ENCODE assay signal across 35 cellular contexts in genomic region chr17:72832306-72832705, GRCh38.
DNase-seq lines count a peak whose midpoint lies in the region; ATAC-seq, FAIRE-seq and TF ChIP-seq lines count a peak whose summit lies in the region.
"Had no signal": no experiment of that assay in that cellular context is flagged by ENCODE, and none has a peak within 500 bp of the region (broad histone marks: within the 10 kb centered on the region; RNA-seq: fewer than 3 reads in every experiment).

No MANE protein-coding gene starts in this region.

- no peak overlapping the region for H2AFZ ChIP-seq in K562 (ENCODE audit: low read depth, low read length)

- H4K20me1 ChIP-seq in K562 (replicated peaks; ENCODE audit: control insufficient read depth, insufficient read depth, low read length), result no peaks in the 10 kb centered on the region
- H4K20me1 ChIP-seq: BLaER1; BLaER1 treated with 17β-estradiol and CSF1 and Interleukin-3, amounts not matched to agents 10 nM and 100 nM had no signal

- H3K9me3 ChIP-seq in K562 (replicated peaks; ENCODE audit: control insufficient read depth, insufficient read depth, low read depth, low read length), result no peaks in the 10 kb centered on the region
- H3K9me3 ChIP-seq: A549, BE2C, Caco-2 had no signal

- no peaks in the 10 kb centered on the region; the same call in 2 of the 3 replicates for H3K36me3 ChIP-seq in K562 (ENCODE audit: control insufficient read depth, insufficient read depth, low read length)
- H3K36me3 ChIP-seq: BE2C had no signal

- CTCF ChIA-PET in K562 (lab: Yijun Ruan, JAX; ENCODE audit: low intra/inter-chr PET ratio), result no interaction called here

- no peaks in the 10 kb centered on the region for H3K27me3 Mint-ChIP-seq in stimulated activated naive B cell treated with anti-CD40 and anti-IgM and Interleukin-4, amounts not matched to agents 10 μg/mL and 1 μg/mL and 100 μg/mL, for 72 hours
- H3K27me3 Mint-ChIP-seq: B cell; CD4-positive, alpha-beta memory T cell; CD4-positive, alpha-beta T cell; CD4-positive, CD25-positive, alpha-beta regulatory T cell; CD8-positive, alpha-beta memory T cell had no signal

- no peak for TF ChIP-seq EP300 in K562 (IDR thresholded peaks at IDR 0.05; ENCODE audit: low read length)

- no peaks in the 10 kb centered on the region for H3K9me1 ChIP-seq in K562 (ENCODE audit: control insufficient read depth, insufficient read depth, low read length)

- no peak overlapping the region for H3K4me2 ChIP-seq in K562 (ENCODE audit: insufficient read depth, low read length)
- H3K4me2 ChIP-seq: A549; BLaER1; BLaER1 treated with 17β-estradiol and CSF1 and Interleukin-3, amounts not matched to agents 10 nM and 100 nM had no signal

- no peaks in the 10 kb centered on the region; a peak in 2 of 5 replicates for H3K4me1 ChIP-seq in K562 (replicated peaks in 1 of 2; ENCODE audit: control insufficient read depth in 2 of 2, insufficient read depth in 2 of 2, low read length in 2 of 2)
- H3K4me1 ChIP-seq: A549, BE2C, BLaER1, Caco-2 had no signal

- no peak overlapping the region for H3K9ac ChIP-seq in K562 (ENCODE audit: insufficient read depth in 1 of 2, low read depth in 2 of 2, low read length in 2 of 2)
- H3K9ac ChIP-seq: BLaER1; BLaER1 treated with 17β-estradiol and CSF1 and Interleukin-3, amounts not matched to agents 10 nM and 100 nM had no signal

- peaks cover 39 to 72% of the 10 kb centered on the region in 2 donors for H3K36me3 Mint-ChIP-seq in stimulated activated naive B cell treated with anti-CD40 and anti-IgM and Interleukin-4, amounts not matched to agents 10 μg/mL and 1 μg/mL and 100 μg/mL, for 72 hours

- no peaks in the 10 kb centered on the region for H3K27me3 ChIP-seq in K562 (ENCODE audit: control insufficient read depth in 2 of 2, insufficient read depth in 2 of 2, low read length in 2 of 2)
- H3K27me3 ChIP-seq: BE2C; BLaER1; BLaER1 treated with 17β-estradiol and CSF1 and Interleukin-3, amounts not matched to agents 10 nM and 100 nM had no signal

- H3K27ac ChIP-seq in K562 (ENCODE audit: extremely low read depth, low read depth, low read length) (no peak overlapping the region), caudate nucleus (ENCODE audit: low read depth, low read length) (peak overlapping the region; percentile 14)
- H3K27ac ChIP-seq: 22Rv1; A549; BLaER1; BLaER1 treated with 17β-estradiol and CSF1 and Interleukin-3, amounts not matched to agents 10 nM and 100 nM; C4-2B had no signal

- BruUV-seq in K562 (replicated peaks; lab: Mats Ljungman, UMichigan), result no TSS peak

- no peak for TF ChIP-seq RAD21 in K562 (CRISPR knock-in tag; conservative IDR thresholded peaks at IDR 0.05 in 1 of 2, IDR thresholded peaks at IDR 0.05 in 1 of 2)

- intact Hi-C loops in K562 (cut with micrococcal nuclease), result no loop called here

- TF ChIP-seq CTCF in K562 (IDR thresholded peaks at IDR 0.05 in 2 of 3, conservative IDR thresholded peaks at IDR 0.05 in 1 of 3; ENCODE audit: insufficient read depth in 2 of 3, low read depth in 1 of 3, low read length in 3 of 3), result no peak
- TF ChIP-seq CTCF in GM20000 (IDR thresholded peaks at IDR 0.05; ENCODE audit: extremely low read depth, missing control alignments), result no peak

- H3K27ac Mint-ChIP-seq in stimulated activated naive B cell treated with anti-CD40 and anti-IgM and Interleukin-4, amounts not matched to agents 10 μg/mL and 1 μg/mL and 100 μg/mL, for 72 hours, result no peak overlapping the region
- H3K27ac Mint-ChIP-seq: B cell; CD4-positive, alpha-beta memory T cell; CD4-positive, alpha-beta T cell; CD4-positive, CD25-positive, alpha-beta regulatory T cell; CD8-positive, alpha-beta memory T cell; CD8-positive, alpha-beta T cell had no signal

- DNase-seq in K562 (ENCODE audit: extremely low read depth in 1 of 4, low spot score in 3 of 4) (no peak), caudate nucleus (lab: John Stamatoyannopoulos, UW) (peak in 9 of 61 donors; percentile 7 to 78 (median 21)), putamen (ENCODE audit: low spot score) (peak; percentile 66), GM20000 (ENCODE audit: low spot score) (no peak)
- no peak for DNase-seq in stimulated activated naive B cell treated with anti-CD40 and anti-IgM and Interleukin-4, amounts not matched to agents 10 μg/mL and 1 μg/mL and 100 μg/mL, for 72 hours
- DNase-seq: 8988T; ACHN; AML-193; BE2C; C1 segment of cervical spinal cord; Caco-2; Calu3; CD4-positive, alpha-beta memory T cell; CD4-positive, alpha-beta T cell; CD4-positive, CD25-positive, alpha-beta regulatory T cell; CD8-positive, alpha-beta memory T cell; CD8-positive, alpha-beta T cell; COR-L47; DMS 273 treated with DMSO at 0.1 percent for 48 hours; DMS153; DMS53; DMS79; DMS79 treated with DMSO at 0.1 percent for 48 hours; DND-41; EL had no signal

- H3K79me2 ChIP-seq in K562 (ENCODE audit: control insufficient read depth, insufficient read depth, low read length), result no peaks in the 10 kb centered on the region

- H3K4me3 ChIP-seq in K562, result no peak overlapping the region
- H3K4me3 ChIP-seq: A549; BLaER1; BLaER1 treated with 17β-estradiol and CSF1 and Interleukin-3, amounts not matched to agents 10 nM and 100 nM had no signal

- POLR2A ChIA-PET in K562 (lab: Yijun Ruan, JAX), result interaction anchor here (1.2 kb wide), 1 partner anchor 20 kb away, joined by 4 read pairs; no protein-coding TSS in a partner anchor

- TF ChIP-seq POLR2A in K562 (conservative IDR thresholded peaks at IDR 0.05), result no peak

- peaks cover 0 to 2% of the 10 kb centered on the region in 2 donors for H3K4me1 Mint-ChIP-seq in stimulated activated naive B cell treated with anti-CD40 and anti-IgM and Interleukin-4, amounts not matched to agents 10 μg/mL and 1 μg/mL and 100 μg/mL, for 72 hours
- H3K4me1 Mint-ChIP-seq: B cell; CD4-positive, CD25-positive, alpha-beta regulatory T cell; CD8-positive, alpha-beta memory T cell had no signal

- H3K9me3 Mint-ChIP-seq in stimulated activated naive B cell treated with anti-CD40 and anti-IgM and Interleukin-4, amounts not matched to agents 10 μg/mL and 1 μg/mL and 100 μg/mL, for 72 hours, result peaks cover 0 to 10% of the 10 kb centered on the region in 2 donors
- H3K9me3 Mint-ChIP-seq: CD4-positive, alpha-beta T cell had no signal

- WGBS in K562 (ENCODE audit: insufficient coverage, low coverage, missing lambda C conversion rate), result 25% methylated on average over 6 of the region's 6 CpGs

- ATAC-seq in K562 (no peak), GM19023 (IDR thresholded peaks at IDR 0.05; ENCODE audit: unreplicated experiment) (no peak)
- ATAC-seq in stimulated activated naive B cell treated with anti-CD40 and anti-IgM and Interleukin-4, amounts not matched to agents 10 μg/mL and 1 μg/mL and 100 μg/mL, for 72 hours (replicated peaks), result no peak
- ATAC-seq: A549; CD8-positive, alpha-beta T cell had no signal

- in situ Hi-C loops in K562 (cut with MboI), result no loop called here

- no peak overlapping the region for H3K4me3 Mint-ChIP-seq in stimulated activated naive B cell treated with anti-CD40 and anti-IgM and Interleukin-4, amounts not matched to agents 10 μg/mL and 1 μg/mL and 100 μg/mL, for 72 hours
- H3K4me3 Mint-ChIP-seq: B cell; CD14-positive monocyte; CD4-positive, alpha-beta memory T cell; CD4-positive, alpha-beta T cell; CD4-positive, CD25-positive, alpha-beta regulatory T cell; CD8-positive, alpha-beta memory T cell; CD8-positive, alpha-beta T cell had no signal

- no peak for FAIRE-seq in K562 (lab: Jason Lieb, UNC)
- FAIRE-seq: A204.1, A549, D721Med had no signal

TF ChIP-seq in K562, 482 proteins besides CTCF, POLR2A, EP300 and RAD21 (continues in another document):
- no peak for TF ChIP-seq MLLT1 (IDR thresholded peaks at IDR 0.05)
- TF ChIP-seq, protein P1, sequence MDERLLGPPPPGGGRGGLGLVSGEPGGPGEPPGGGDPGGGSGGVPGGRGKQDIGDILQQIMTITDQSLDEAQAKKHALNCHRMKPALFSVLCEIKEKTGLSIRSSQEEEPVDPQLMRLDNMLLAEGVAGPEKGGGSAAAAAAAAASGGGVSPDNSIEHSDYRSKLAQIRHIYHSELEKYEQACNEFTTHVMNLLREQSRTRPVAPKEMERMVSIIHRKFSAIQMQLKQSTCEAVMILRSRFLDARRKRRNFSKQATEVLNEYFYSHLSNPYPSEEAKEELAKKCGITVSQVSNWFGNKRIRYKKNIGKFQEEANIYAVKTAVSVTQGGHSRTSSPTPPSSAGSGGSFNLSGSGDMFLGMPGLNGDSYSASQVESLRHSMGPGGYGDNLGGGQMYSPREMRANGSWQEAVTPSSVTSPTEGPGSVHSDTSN (CRISPR knock-in tag; IDR thresholded peaks at IDR 0.05; ENCODE audit: low read depth), result no peak
- TF ChIP-seq, protein P1 (tag; conservative IDR thresholded peaks at IDR 0.05; ENCODE audit: low read depth), result peak; percentile 84
- TF ChIP-seq SRSF3 (IDR thresholded peaks at IDR 0.05; ENCODE audit: insufficient read depth, low read length), result no peak
- TF ChIP-seq MEIS2 (IDR thresholded peaks at IDR 0.05; ENCODE audit: partially characterized antibody), result peak; percentile 44
